In the genomic region with DNA sequence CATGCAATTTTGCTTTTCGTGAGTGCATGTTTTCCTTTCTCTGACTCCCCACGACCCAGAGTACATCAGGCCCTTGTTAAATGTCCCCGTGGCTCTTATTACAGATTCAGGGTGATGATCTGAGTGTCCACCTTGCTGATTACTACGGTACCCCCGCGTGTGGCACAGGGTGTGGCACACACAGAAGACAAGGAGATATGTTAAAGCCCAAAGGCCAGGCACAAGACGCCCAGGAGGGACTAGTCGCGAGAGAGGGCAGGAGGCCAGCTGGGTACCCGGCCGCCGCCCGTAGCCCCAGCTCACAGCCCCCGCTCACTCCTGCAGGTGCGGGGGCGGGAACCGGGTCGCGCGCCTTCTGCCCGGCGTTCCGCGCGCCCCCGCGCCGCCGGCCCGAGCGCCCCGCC, we compare ENCODE assay signal across 8 cellular contexts. TPM values are rescaled to one million over a fixed set of nuclear protein-coding genes. Genes with fewer than 3 reads are reported as not detected.
DNase-seq lines count a peak whose midpoint lies in the region; ATAC-seq and TF ChIP-seq lines count a peak whose summit lies in the region.

No MANE protein-coding gene starts in this region.

- no peak for DNase-seq in Jurkat, Clone E6-1 (ENCODE audit: low read depth, low spot score)
- DNase-seq in coronary artery (ENCODE audit: low spot score) (no peak), neural crest cell (ENCODE audit: low read depth, low spot score) (no peak), G401 (ENCODE audit: low spot score) (no peak), AML-193 (lab: John Stamatoyannopoulos, UW) (no peak), germinal center (ENCODE audit: low spot score) (no peak)

- peak overlapping the region; percentile 73 for H3K4me3 ChIP-seq in GM08714 (ENCODE audit: low read length)
- H3K4me3 ChIP-seq in Jurkat, Clone E6-1 (ENCODE audit: low read length): peak overlapping the region; percentile 71
- H3K4me3 ChIP-seq in coronary artery: peak overlapping the region; percentile 96

- H3K36me3 Mint-ChIP-seq in neural crest cell (ENCODE audit: low read depth): peaks cover 3% of the 10 kb centered on the region

- no peak overlapping the region for H3K27ac Mint-ChIP-seq in neural crest cell (ENCODE audit: unreplicated experiment)

- H3K9me3 Mint-ChIP-seq in neural crest cell: no peaks in the 10 kb centered on the region

- in situ Hi-C loops in G401 (cut with HindIII; ENCODE audit: low sequenced_read_pairs): no loop called here

- TF ChIP-seq CTCF in coronary artery (IDR thresholded peaks at IDR 0.05) (no peak), neural crest cell (conservative IDR thresholded peaks at IDR 0.05) (no peak)

- peaks cover 23% of the 10 kb centered on the region for H3K4me1 Mint-ChIP-seq in neural crest cell

- peak overlapping the region; percentile 90 for H3K4me3 Mint-ChIP-seq in neural crest cell

- H3K27ac ChIP-seq in coronary artery: peak overlapping the region; percentile 80 to 86

- H3K27me3 Mint-ChIP-seq in neural crest cell (ENCODE audit: low read depth): peaks cover 7% of the 10 kb centered on the region

- no peak for ATAC-seq in GM18511 (IDR thresholded peaks at IDR 0.05; ENCODE audit: unreplicated experiment)

RNA-seq across cellular contexts. Expression of gene EXOC6, which starts 0.3 kb away (rescaled TPM):
- polyA plus RNA-seq in Jurkat, Clone E6-1 (2012; ENCODE audit: insufficient read depth, insufficient read length): 8.8 TPM
- total RNA-seq in neural crest cell: 16.5 and 17.2 TPM in 2 replicates
- 5.9 and 10.6 TPM in 2 replicates for total RNA-seq in G401 (2014; rRNA removed; shearing (Covaris generic))
